In the genomic region with DNA sequence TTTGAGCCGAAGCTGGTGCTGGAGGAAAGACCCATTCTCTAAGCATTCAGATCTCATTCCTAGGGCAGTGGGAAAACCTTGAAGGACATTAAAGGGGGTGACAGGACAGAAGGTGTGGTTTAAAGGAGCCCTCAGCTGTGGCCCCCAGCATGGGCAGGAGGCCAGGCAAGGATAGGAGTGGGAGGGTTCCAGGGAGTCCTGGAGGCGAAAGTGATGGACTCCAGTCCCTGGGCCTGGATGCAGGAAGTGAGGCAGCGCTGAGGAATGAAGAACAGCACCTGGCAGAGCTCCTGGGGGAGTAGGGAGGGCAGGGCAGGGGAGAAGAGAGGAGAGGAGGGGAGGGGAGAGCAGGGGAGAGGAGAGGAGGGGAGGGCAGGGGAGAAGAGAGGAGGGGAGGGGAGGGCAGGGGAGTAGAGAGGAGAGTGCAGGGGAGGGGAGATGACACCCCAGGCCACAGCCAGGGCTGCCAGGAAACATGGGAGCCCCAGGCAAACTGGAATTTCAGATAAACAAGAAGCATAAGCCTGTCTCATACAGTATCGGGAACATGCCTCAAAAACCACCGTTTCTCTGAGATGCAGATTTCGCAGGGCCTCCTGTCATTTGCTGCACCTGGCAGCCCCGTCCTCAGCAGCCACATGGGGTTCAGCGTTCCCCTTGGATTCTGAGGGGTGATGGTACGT, we compare ENCODE assay signal across 10 cellular contexts. TPM values are rescaled to one million over a fixed set of nuclear protein-coding genes. Genes with fewer than 3 reads are reported as not detected.
DNase-seq lines count a peak whose midpoint lies in the region; ATAC-seq, FAIRE-seq and TF ChIP-seq lines count a peak whose summit lies in the region.
"Had no signal": no experiment of that assay in that cellular context is flagged by ENCODE, and none has a peak within 500 bp of the region (broad histone marks: within the 10 kb centered on the region; RNA-seq: fewer than 3 reads in every experiment).

No MANE protein-coding gene starts in this region.

- intact Hi-C loops in HepG2 (cut with micrococcal nuclease; ENCODE audit: unreplicated experiment), result no loop called here

- in situ Hi-C loops in HepG2 (cut with HindIII; ENCODE audit: extremely low pct_ligation_motif_present, low pct_unique_long_range_greater_than_20kb), result no loop called here

- no peak for TF ChIP-seq RAD21 in HepG2 (CRISPR knock-in tag; IDR thresholded peaks at IDR 0.05)

- peaks cover 10 to 83% of the 10 kb centered on the region in 2 experiments; a peak in 4 of 5 replicates for H3K27me3 ChIP-seq in HepG2 (ENCODE audit: control insufficient read depth in 1 of 2, insufficient read depth in 2 of 2, low read length in 2 of 2)

- H3K36me3 Mint-ChIP-seq in T-helper 2 cell treated with Interferon-gamma antibody and Interleukin-4, amounts not matched to agents 5 μg/mL and 100 μg/mL, for 36 hours (ENCODE audit: low read depth), result no peaks in the 10 kb centered on the region

- no peak overlapping the region for H2AFZ ChIP-seq in HepG2 (ENCODE audit: low read length)

- POLR2A ChIA-PET in HepG2 (lab: Yijun Ruan, JAX), result interaction anchor here (0.6 kb wide), 1 partner anchor 196 kb away, joined by 3 read pairs; a partner anchor contains a TSS

- H3K27ac Mint-ChIP-seq in T-helper 2 cell treated with Interferon-gamma antibody and Interleukin-4, amounts not matched to agents 5 μg/mL and 100 μg/mL, for 36 hours, result peak overlapping the region; percentile 6

- no TSS peak for BruUV-seq in HepG2 (replicated peaks; lab: Mats Ljungman, UMichigan)

- H3K9ac ChIP-seq in HepG2 (ENCODE audit: insufficient read depth, low read depth, low read length), result no peak overlapping the region

- H4K20me1 ChIP-seq in HepG2 (ENCODE audit: insufficient read depth, low read length), result no peaks in the 10 kb centered on the region

- no peak for TF ChIP-seq EP300 in HepG2 (IDR thresholded peaks at IDR 0.05; ENCODE audit: low read depth in 2 of 2, low read length in 2 of 2)
- no peak for TF ChIP-seq EP300 in HepG2 (CRISPR knock-in tag; IDR thresholded peaks at IDR 0.05; ENCODE audit: borderline replicate concordance)

- TF ChIP-seq CTCF in HepG2 (CRISPR knock-in tag; IDR thresholded peaks at IDR 0.05), result no peak

- no peak overlapping the region for H3K4me3 Mint-ChIP-seq in T-helper 2 cell treated with Interferon-gamma antibody and Interleukin-4, amounts not matched to agents 5 μg/mL and 100 μg/mL, for 36 hours

- WGBS in HepG2 (ENCODE audit: low lambda C conversion rate), result 45% methylated on average over 9 of the region's 9 CpGs

- H3K27me3 Mint-ChIP-seq in T-helper 2 cell treated with Interferon-gamma antibody and Interleukin-4, amounts not matched to agents 5 μg/mL and 100 μg/mL, for 36 hours (ENCODE audit: low read depth), result peaks cover 43% of the 10 kb centered on the region

- ATAC-seq in HepG2 (no peak), HG02588 (IDR thresholded peaks at IDR 0.05; ENCODE audit: unreplicated experiment) (no peak)

- peak overlapping the region; percentile 50 for H3K27ac ChIP-seq in caudate nucleus (ENCODE audit: low read depth, low read length)
- no peak overlapping the region for H3K27ac ChIP-seq in HepG2 (ENCODE audit: extremely low read length, insufficient read depth, low read length)
- H3K27ac ChIP-seq: neutrophil had no signal

- no peaks in the 10 kb centered on the region for H3K79me2 ChIP-seq in HepG2 (ENCODE audit: insufficient read depth, low read length)

- no peak for FAIRE-seq in HepG2 (lab: Jason Lieb, UNC)
- FAIRE-seq: GM12878 had no signal

- no peak for TF ChIP-seq POLR2A in HepG2 (IDR thresholded peaks at IDR 0.05; ENCODE audit: insufficient read depth in 1 of 2, low read depth in 2 of 2, low read length in 2 of 2)

- no peaks in the 10 kb centered on the region for H3K36me3 ChIP-seq in HepG2 (replicated peaks in 1 of 2; ENCODE audit: control insufficient read depth in 1 of 2, insufficient read depth in 2 of 2, low read length in 2 of 2)
- H3K36me3 ChIP-seq: neutrophil had no signal

- no peaks in the 10 kb centered on the region for H3K9me3 ChIP-seq in HepG2 (ENCODE audit: low read length)
- H3K9me3 ChIP-seq: neutrophil had no signal

- CTCF ChIA-PET in HepG2 (lab: Yijun Ruan, JAX; ENCODE audit: low intra/inter-chr PET ratio, low total read pairs), result no interaction called here

- no peak overlapping the region for H3K4me2 ChIP-seq in HepG2 (ENCODE audit: low read depth, low read length)

- H3K4me1 Mint-ChIP-seq in T-helper 2 cell treated with Interferon-gamma antibody and Interleukin-4, amounts not matched to agents 5 μg/mL and 100 μg/mL, for 36 hours (ENCODE audit: low read depth), result peaks cover 13% of the 10 kb centered on the region

- DNase-seq in T-helper 2 cell treated with Interferon-gamma antibody and Interleukin-4, amounts not matched to agents 5 μg/mL and 100 μg/mL, for 36 hours (ENCODE audit: low spot score), result no peak
- DNase-seq in T-helper 2 cell (no peak), caudate nucleus (lab: John Stamatoyannopoulos, UW) (no peak), HepG2 (ENCODE audit: low spot score) (no peak), ureter (ENCODE audit: low spot score) (peak; percentile 61), superior temporal gyrus (ENCODE audit: extremely low spot score) (no peak), NCI-H1694 treated with DMSO at 0.1 percent for 48 hours (lab: John Stamatoyannopoulos, UW) (no peak)

- H3K4me3 ChIP-seq in HepG2 (replicated peaks in 1 of 3; ENCODE audit: insufficient read depth in 1 of 3, low read depth in 2 of 3, low read length in 3 of 3), result no peak overlapping the region
- H3K4me3 ChIP-seq: GM12878 had no signal

- H3K4me1 ChIP-seq in HepG2 (ENCODE audit: insufficient read depth, low read length), result peaks cover 37% of the 10 kb centered on the region

- no peaks in the 10 kb centered on the region for H3K9me3 Mint-ChIP-seq in T-helper 2 cell treated with Interferon-gamma antibody and Interleukin-4, amounts not matched to agents 5 μg/mL and 100 μg/mL, for 36 hours

TF ChIP-seq in HepG2, 621 proteins besides CTCF, POLR2A, EP300 and RAD21:
- TF ChIP-seq, protein P1, sequence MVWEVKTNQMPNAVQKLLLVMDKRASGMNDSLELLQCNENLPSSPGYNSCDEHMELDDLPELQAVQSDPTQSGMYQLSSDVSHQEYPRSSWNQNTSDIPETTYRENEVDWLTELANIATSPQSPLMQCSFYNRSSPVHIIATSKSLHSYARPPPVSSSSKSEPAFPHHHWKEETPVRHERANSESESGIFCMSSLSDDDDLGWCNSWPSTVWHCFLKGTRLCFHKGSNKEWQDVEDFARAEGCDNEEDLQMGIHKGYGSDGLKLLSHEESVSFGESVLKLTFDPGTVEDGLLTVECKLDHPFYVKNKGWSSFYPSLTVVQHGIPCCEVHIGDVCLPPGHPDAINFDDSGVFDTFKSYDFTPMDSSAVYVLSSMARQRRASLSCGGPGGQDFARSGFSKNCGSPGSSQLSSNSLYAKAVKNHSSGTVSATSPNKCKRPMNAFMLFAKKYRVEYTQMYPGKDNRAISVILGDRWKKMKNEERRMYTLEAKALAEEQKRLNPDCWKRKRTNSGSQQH (CRISPR knock-in tag; IDR thresholded peaks at IDR 0.05; ENCODE audit: low read depth), result 0 out of 2 replicates have a peak, but pooled peaks have one; percentile 6
- TF ChIP-seq XRCC5 (optimal IDR thresholded peaks at IDR 0.05; ENCODE audit: low read length), result peak; percentile 5
- TF ChIP-seq HNRNPK (IDR thresholded peaks at IDR 0.05; ENCODE audit: low read depth, low read length, poor library complexity, severe bottlenecking), result peak; percentile 20
- TF ChIP-seq TBX2 (CRISPR knock-in tag; IDR thresholded peaks at IDR 0.05; ENCODE audit: borderline replicate concordance), result no peak
- TF ChIP-seq ZSCAN25 (CRISPR knock-in tag; IDR thresholded peaks at IDR 0.05), result peak; percentile 30; the same call in 1 of the 2 replicates
- TF ChIP-seq PCBP2 (optimal IDR thresholded peaks at IDR 0.05; ENCODE audit: low read depth, low read length, poor library complexity, severe bottlenecking), result peak; percentile 22
- TF ChIP-seq FOSL2 (CRISPR knock-in tag; IDR thresholded peaks at IDR 0.05), result peak; percentile 57
- TF ChIP-seq HMG20A (CRISPR knock-in tag; IDR thresholded peaks at IDR 0.05; ENCODE audit: borderline replicate concordance), result no peak
TF ChIP-seq in HepG2: peak in this region for 6.

RNA-seq across cellular contexts. Expression of a gene that starts 5.7 kb away (rescaled TPM):
- total RNA-seq in HepG2 (2016; rRNA removed; fragmentation: Illumina TruSeq; extraction: Trizol), result 0.29 TPM in 1 of 2 replicates, not detected in the other
- not detected in 2 replicates for total RNA-seq in HepG2 (2016; cell fraction: cytosol; rRNA removed; fragmentation: Illumina TruSeq; extraction: Trizol; ENCODE audit: low read depth)
- total RNA-seq in HepG2 (2016; cell fraction: insoluble cytoplasmic fraction; rRNA removed; fragmentation: Illumina TruSeq; extraction: Trizol), result 0.17 TPM in 1 of 2 replicates, not detected in the other
- total RNA-seq in HepG2 (2016; cell fraction: membrane; rRNA removed; fragmentation: Illumina TruSeq; extraction: Trizol), result 0.19 TPM in 1 of 2 replicates, not detected in the other
- total RNA-seq in HepG2 (2016; cell fraction: nucleus; rRNA removed; fragmentation: Illumina TruSeq; extraction: Trizol), result not detected in 2 replicates
- polyA plus RNA-seq in HepG2 (2011; rRNA removed), result 0.61 and 1.9 TPM in 2 replicates
- 0.83 and 1.1 TPM in 2 replicates for polyA plus RNA-seq in HepG2 (2011; cell fraction: cytosol; rRNA removed)
- 0.68 and 1.2 TPM in 2 replicates for polyA plus RNA-seq in HepG2 (2011; cell fraction: nucleus; rRNA removed)
- 0.19 and 1.2 TPM in 2 replicates for polyA plus RNA-seq in HepG2 (2012)
- polyA plus RNA-seq in HepG2 (2016; cell fraction: cytosol; fragmentation: Illumina TruSeq; extraction: Trizol; ENCODE audit: low read depth), result 0.24 TPM in 1 of 2 replicates, not detected in the other
- not detected in 2 replicates for polyA plus RNA-seq in HepG2 (2016; cell fraction: insoluble cytoplasmic fraction; fragmentation: Illumina TruSeq; extraction: Trizol; ENCODE audit: low read depth)
- polyA plus RNA-seq in HepG2 (2016; cell fraction: membrane; fragmentation: Illumina TruSeq; extraction: Trizol; ENCODE audit: low read depth), result not detected in 2 replicates
- polyA plus RNA-seq in HepG2 (2016; cell fraction: nucleus; fragmentation: Illumina TruSeq; extraction: Trizol; ENCODE audit: insufficient read depth, low read depth), result 0.85 and 1.1 TPM in 2 replicates
- polyA minus RNA-seq in HepG2 (2011; rRNA and poly(A)+ RNA removed; ENCODE audit: low replicate concordance), result not detected in 2 replicates
- not detected in 2 replicates for polyA minus RNA-seq in HepG2 (2011; cell fraction: cytosol; rRNA and poly(A)+ RNA removed)
- polyA minus RNA-seq in HepG2 (2011; cell fraction: nucleus; rRNA and poly(A)+ RNA removed), result not detected in 2 replicates
- total RNA-seq in ureter, result 49.0 TPM

Comparison
In these comparisons a context has a peak if more than half of its experiments do, and no peak if none do; other contexts are left out.
1. RNA of a gene that starts 5.7 kb away (total RNA-seq): 49.0 TPM in ureter (single experiment); 0.17 to 0.29 TPM in HepG2; every median in the first group is over 10 times any median in the second.